ENCODE assay signal across 8 cellular contexts in genomic region chr17:20665113-20665959, GRCh38.
A peak's percentile ranks its signal among the peaks of the same experiment; 100 is the strongest.
DNase-seq lines count a peak whose midpoint lies in the region; ATAC-seq, FAIRE-seq and TF ChIP-seq lines count a peak whose summit lies in the region.
"Not testable (repeated sequence)": the region's sequence is repeated elsewhere in the genome, so short reads cannot be mapped to it uniquely, and the experiment has no call there.

No MANE protein-coding gene starts in this region.

- H3K4me3 ChIP-seq in PC-3 (ENCODE audit: low read length); body of pancreas; naive thymus-derived CD4-positive, alpha-beta T cell (ENCODE audit: low read length); smooth muscle cell: not testable (repeated sequence)

- not testable (repeated sequence) for H3K79me2 ChIP-seq in PC-3 (ENCODE audit: low read length); smooth muscle cell (ENCODE audit: low read depth)

- H3K9me2 ChIP-seq in PC-3 (replicated peaks; ENCODE audit: low read length): not testable (repeated sequence)

- not testable (repeated sequence) for H3K27me3 ChIP-seq in PC-3 (ENCODE audit: low read length); body of pancreas; naive thymus-derived CD4-positive, alpha-beta T cell (ENCODE audit: control insufficient read depth in 2 of 2, insufficient read depth in 2 of 2, low read length in 2 of 2); smooth muscle cell (ENCODE audit: low read depth)

- not testable (repeated sequence) for H3K4me1 ChIP-seq in PC-3 (ENCODE audit: insufficient read depth, low read length); body of pancreas; naive thymus-derived CD4-positive, alpha-beta T cell (ENCODE audit: control insufficient read depth in 2 of 2, insufficient read depth in 2 of 2, low read length in 2 of 2); smooth muscle cell (ENCODE audit: low read depth)

- not testable (repeated sequence) for H3K4me1 Mint-ChIP-seq in naive thymus-derived CD4-positive, alpha-beta T cell

- H3K9me3 Mint-ChIP-seq in naive thymus-derived CD4-positive, alpha-beta T cell: not testable (repeated sequence)

- H3K4me3 Mint-ChIP-seq in naive thymus-derived CD4-positive, alpha-beta T cell: not testable (repeated sequence)

- ATAC-seq in PC-3 (peak; percentile 77), body of pancreas (peak; percentile 81), left colon (peak; percentile 100)
- peak; percentile 75 for ATAC-seq in naive thymus-derived CD4-positive, alpha-beta T cell

- DNase-seq in Caki2 (ENCODE audit: low read depth): peak; percentile 32
- not testable (repeated sequence) for DNase-seq in H54 (ENCODE audit: insufficient read length, low spot score); body of pancreas; left colon; naive thymus-derived CD4-positive, alpha-beta T cell; smooth muscle cell (lab: John Stamatoyannopoulos, UW; ENCODE audit: unreplicated experiment)
- DNase-seq in PC-3: peak; percentile 7
- peak; percentile 39 for DNase-seq in foreskin melanocyte

- POLR2A ChIA-PET in PC-3 (lab: Charles Lee; ENCODE audit: unreplicated experiment); naive thymus-derived CD4-positive, alpha-beta T cell (lab: Charles Lee): not testable (repeated sequence)

- H3K27me3 Mint-ChIP-seq in naive thymus-derived CD4-positive, alpha-beta T cell: not testable (repeated sequence)

- not testable (repeated sequence) for H3F3A ChIP-seq in PC-3 (ENCODE audit: low read length, unreplicated experiment); smooth muscle cell (ENCODE audit: low read depth)

- H3K36me3 Mint-ChIP-seq in naive thymus-derived CD4-positive, alpha-beta T cell: not testable (repeated sequence)

- not testable (repeated sequence) for H3K9me3 ChIP-seq in PC-3 (ENCODE audit: low read length); body of pancreas; naive thymus-derived CD4-positive, alpha-beta T cell (ENCODE audit: control insufficient read depth in 2 of 3, low read length in 3 of 3); smooth muscle cell (replicated peaks; ENCODE audit: low read depth)

- not testable (repeated sequence) for H3K9ac ChIP-seq in PC-3 (ENCODE audit: low read length); smooth muscle cell (ENCODE audit: low read depth)

- in situ Hi-C loops in Caki2 (cut with HindIII; ENCODE audit: low pct_unique_long_range_greater_than_20kb, low sequenced_read_pairs): not testable (repeated sequence)

- not testable (repeated sequence) for H3K27ac ChIP-seq in PC-3 (ENCODE audit: low read length); body of pancreas; naive thymus-derived CD4-positive, alpha-beta T cell (ENCODE audit: low read depth, low read length)
- H3K27ac ChIP-seq in smooth muscle cell (ENCODE audit: low read depth): peak overlapping the region; percentile 78

- not testable (repeated sequence) for H2AFZ ChIP-seq in PC-3 (ENCODE audit: low read length); smooth muscle cell (ENCODE audit: low read depth)

- not testable (repeated sequence) for TF ChIP-seq POLR2A in H54 (IDR thresholded peaks at IDR 0.05; ENCODE audit: low read depth, low read length); body of pancreas (IDR thresholded peaks at IDR 0.05)

- FAIRE-seq in H54 (lab: Jason Lieb, UNC): peak; percentile 11

- 22 to 32% methylated on average over 3 of the region's 6 CpGs for WGBS in body of pancreas, 2 donors
- 3% methylated on average over 4 of the region's 6 CpGs for WGBS in smooth muscle cell (ENCODE audit: low lambda C conversion rate)

- not testable (repeated sequence) for H3K27ac Mint-ChIP-seq in naive thymus-derived CD4-positive, alpha-beta T cell

- intact Hi-C loops in PC-3 (cut with micrococcal nuclease); body of pancreas (cut with DNase I); left colon (cut with DNase I, micrococcal nuclease); naive thymus-derived CD4-positive, alpha-beta T cell (cut with micrococcal nuclease): not testable (repeated sequence)

- not testable (repeated sequence) for H4K20me1 ChIP-seq in PC-3 (ENCODE audit: low read length); smooth muscle cell (ENCODE audit: low read depth)

- CTCF ChIA-PET in PC-3 (lab: Charles Lee); naive thymus-derived CD4-positive, alpha-beta T cell (lab: Charles Lee): not testable (repeated sequence)

- not testable (repeated sequence) for BruUV-seq in PC-3 (replicated peaks; lab: Mats Ljungman, UMichigan)

- H3K4me2 ChIP-seq in PC-3 (ENCODE audit: low read length) (peak overlapping the region; percentile 33; the same call in 1 of the 2 replicates), smooth muscle cell (peak overlapping the region; percentile 63)

- not testable (repeated sequence) for H3K36me3 ChIP-seq in PC-3 (ENCODE audit: low read depth, low read length); body of pancreas (replicated peaks in 1 of 2; ENCODE audit: insufficient read depth in 1 of 2, low read depth in 2 of 2); naive thymus-derived CD4-positive, alpha-beta T cell (ENCODE audit: control insufficient read depth in 2 of 3, insufficient read depth in 3 of 3, low read length in 3 of 3); smooth muscle cell (ENCODE audit: low read depth)

- not testable (repeated sequence) for TF ChIP-seq CTCF in PC-3 (conservative IDR thresholded peaks at IDR 0.05; ENCODE audit: low read depth, low read length); body of pancreas (IDR thresholded peaks at IDR 0.05); smooth muscle cell (IDR thresholded peaks at IDR 0.05; ENCODE audit: borderline replicate concordance, insufficient read depth, poor library complexity, severe bottlenecking)
